10 cellular contexts compared by ENCODE assay signal in genomic region chr6:142378138-142378875, GRCh38.
A peak's percentile ranks its signal among the peaks of the same experiment; 100 is the strongest.
DNase-seq lines count a peak whose midpoint lies in the region; ATAC-seq and TF ChIP-seq lines count a peak whose summit lies in the region.
"Had no signal": no experiment of that assay in that cellular context is flagged by ENCODE, and none has a peak within 500 bp of the region (broad histone marks: within the 10 kb centered on the region; RNA-seq: fewer than 3 reads in every experiment).

No MANE protein-coding gene starts in this region.

- TF ChIP-seq CTCF in OCI-LY3 (IDR thresholded peaks at IDR 0.05; ENCODE audit: low read depth, low read length) (no peak), upper lobe of right lung (IDR thresholded peaks at IDR 0.05) (no peak)

- H3K27me3 Mint-ChIP-seq in activated naive CD4-positive, alpha-beta T cell treated with anti-CD3 and anti-CD28 coated beads, Interleukin-2, amount 50 U/mL, for 24 hours, result no peaks in the 10 kb centered on the region

- DNase-seq in activated naive CD4-positive, alpha-beta T cell treated with Interleukin-2 at 50 U/mL for 16 hours, result no peak
- DNase-seq in fibroblast of the conjunctiva (ENCODE audit: low read depth), result peak; percentile 75
- no peak for DNase-seq in upper lobe of right lung
- no peak for DNase-seq in UCSD-AML1 (lab: John Stamatoyannopoulos, UW; ENCODE audit: unreplicated experiment)
- DNase-seq: activated naive CD8-positive, alpha-beta T cell treated with anti-CD3 and anti-CD28 coated beads, Interleukin-2, amount 10 ng/mL, durations not matched to agents 7 days and 5 days had no signal

- H3K79me2 ChIP-seq in OCI-LY3 (ENCODE audit: low read length), result no peaks in the 10 kb centered on the region

- no peaks in the 10 kb centered on the region for H4K20me1 ChIP-seq in OCI-LY3 (ENCODE audit: insufficient read depth, low read length)

- H3K27ac ChIP-seq in OCI-LY3 (ENCODE audit: low read length), result no peak overlapping the region
- no peak overlapping the region for H3K27ac ChIP-seq in upper lobe of right lung

- no peak overlapping the region for H3K4me3 Mint-ChIP-seq in activated naive CD4-positive, alpha-beta T cell treated with anti-CD3 and anti-CD28 coated beads, Interleukin-2, amount 50 U/mL, for 24 hours
- H3K4me3 Mint-ChIP-seq: activated naive CD8-positive, alpha-beta T cell treated with anti-CD3 and anti-CD28 coated beads, Interleukin-2, amount 10 ng/mL, durations not matched to agents 7 days and 5 days had no signal

- H2AFZ ChIP-seq in OCI-LY3 (ENCODE audit: low read depth, low read length), result peak overlapping the region; percentile 46; the same call in 1 of the 2 replicates

- H3K36me3 Mint-ChIP-seq in activated naive CD4-positive, alpha-beta T cell treated with anti-CD3 and anti-CD28 coated beads, Interleukin-2, amount 50 U/mL, for 24 hours, result no peaks in the 10 kb centered on the region
- H3K36me3 Mint-ChIP-seq: activated naive CD8-positive, alpha-beta T cell treated with anti-CD3 and anti-CD28 coated beads, Interleukin-2, amount 10 ng/mL, durations not matched to agents 7 days and 5 days had no signal

- ATAC-seq in upper lobe of right lung, result peak; percentile 68
- ATAC-seq in HG03097 (IDR thresholded peaks at IDR 0.05; ENCODE audit: low FRiP score, unreplicated experiment), result no peak
- ATAC-seq in HG03139 (IDR thresholded peaks at IDR 0.05; ENCODE audit: unreplicated experiment), result no peak

- no peaks in the 10 kb centered on the region for H3K9me3 Mint-ChIP-seq in activated naive CD4-positive, alpha-beta T cell treated with anti-CD3 and anti-CD28 coated beads, Interleukin-2, amount 50 U/mL, for 24 hours
- H3K9me3 Mint-ChIP-seq: activated naive CD8-positive, alpha-beta T cell treated with anti-CD3 and anti-CD28 coated beads, Interleukin-2, amount 10 ng/mL, durations not matched to agents 7 days and 5 days had no signal

- H3K9me3 ChIP-seq in OCI-LY3 (ENCODE audit: insufficient read depth, low read length), result no peaks in the 10 kb centered on the region
- no peaks in the 10 kb centered on the region for H3K9me3 ChIP-seq in upper lobe of right lung

- intact Hi-C loops in upper lobe of right lung (cut with DNase I), result no loop called here

- H3K4me1 ChIP-seq in OCI-LY3 (ENCODE audit: low read length) (peaks cover 6% of the 10 kb centered on the region), upper lobe of right lung (peaks cover 31% of the 10 kb centered on the region)

- H3K36me3 ChIP-seq in OCI-LY3 (replicated peaks; ENCODE audit: low read depth, low read length), result no peaks in the 10 kb centered on the region
- H3K36me3 ChIP-seq in upper lobe of right lung, result no peaks in the 10 kb centered on the region

- peaks cover 8% of the 10 kb centered on the region for H3K4me1 Mint-ChIP-seq in activated naive CD4-positive, alpha-beta T cell treated with anti-CD3 and anti-CD28 coated beads, Interleukin-2, amount 50 U/mL, for 24 hours
- H3K4me1 Mint-ChIP-seq: activated naive CD8-positive, alpha-beta T cell treated with anti-CD3 and anti-CD28 coated beads, Interleukin-2, amount 10 ng/mL, durations not matched to agents 7 days and 5 days had no signal

- peak overlapping the region; percentile 25 for H3K27ac Mint-ChIP-seq in activated naive CD4-positive, alpha-beta T cell treated with anti-CD3 and anti-CD28 coated beads, Interleukin-2, amount 50 U/mL, for 24 hours
- H3K27ac Mint-ChIP-seq: activated naive CD8-positive, alpha-beta T cell treated with anti-CD3 and anti-CD28 coated beads, Interleukin-2, amount 10 ng/mL, durations not matched to agents 7 days and 5 days had no signal

- H3K4me2 ChIP-seq in OCI-LY3 (ENCODE audit: low read length), result peak overlapping the region; percentile 34

- no peak overlapping the region for H3K9ac ChIP-seq in OCI-LY3 (ENCODE audit: low read length)

- H3K27me3 ChIP-seq in OCI-LY3 (ENCODE audit: low read depth, low read length) (no peaks in the 10 kb centered on the region), upper lobe of right lung (no peaks in the 10 kb centered on the region)

- H3K4me3 ChIP-seq in OCI-LY3 (ENCODE audit: low read length) (no peak overlapping the region), upper lobe of right lung (no peak overlapping the region)
- H3K4me3 ChIP-seq: skin epidermis had no signal
